ENCODE assay signal across 2 cellular contexts in genomic region chr22:24530965-24531364, GRCh38. TPM values are rescaled to one million over a fixed set of nuclear protein-coding genes. Genes with fewer than 3 reads are reported as not detected.
"Had no signal": no experiment of that assay in that cellular context is flagged by ENCODE, and none has a peak within 500 bp of the region (broad histone marks: within the 10 kb centered on the region; RNA-seq: fewer than 3 reads in every experiment).

No MANE protein-coding gene starts in this region.

RNA-seq across cellular contexts. Expression of gene UPB1, which starts 35.8 kb away (rescaled TPM):
- total RNA-seq: ascending aorta, bronchial epithelial cell had no signal
